In genomic region chr7:16345979-16346958, GRCh38 we compare ENCODE assay signal across 10 cellular contexts.
DNase-seq lines count a peak whose midpoint lies in the region; TF ChIP-seq lines count a peak whose summit lies in the region.
"Had no signal": no experiment of that assay in that cellular context is flagged by ENCODE, and none has a peak within 500 bp of the region (broad histone marks: within the 10 kb centered on the region; RNA-seq: fewer than 3 reads in every experiment).

No MANE protein-coding gene starts in this region.

- no peak overlapping the region for H3K4me3 Mint-ChIP-seq in activated CD4-positive, alpha-beta T cell treated with anti-CD3 and anti-CD28 coated beads, Interleukin-2, amount 10 ng/mL, durations not matched to agents 7 days and 5 days

- CTCF ChIA-PET in activated CD4-positive, alpha-beta T cell treated with anti-CD3 and anti-CD28 coated beads, Interleukin-2, amount 10 ng/mL, durations not matched to agents 7 days and 5 days (lab: Charles Lee), result no interaction called here

- no peaks in the 10 kb centered on the region for H3K27me3 Mint-ChIP-seq in activated CD4-positive, alpha-beta T cell treated with anti-CD3 and anti-CD28 coated beads, Interleukin-2, amount 10 ng/mL, durations not matched to agents 7 days and 5 days

- POLR2A ChIA-PET in activated CD4-positive, alpha-beta T cell treated with anti-CD3 and anti-CD28 coated beads, Interleukin-2, amount 10 ng/mL, durations not matched to agents 7 days and 5 days (lab: Charles Lee), result no interaction called here

- no peak for TF ChIP-seq CTCF in HFF-Myc (IDR thresholded peaks at IDR 0.05; ENCODE audit: low read depth, low read length, missing control alignments)

- H3K27ac Mint-ChIP-seq in activated CD4-positive, alpha-beta T cell treated with anti-CD3 and anti-CD28 coated beads, Interleukin-2, amount 10 ng/mL, durations not matched to agents 7 days and 5 days, result no peak overlapping the region

- H3K4me3 ChIP-seq in HFF-Myc (replicated peaks; ENCODE audit: low read depth, low read length), result no peak overlapping the region

- DNase-seq in EH (ENCODE audit: low read depth) (peak; percentile 83), HFF-Myc (ENCODE audit: extremely low read depth, low read depth) (peak; percentile 43), OCI-M1 (lab: John Stamatoyannopoulos, UW) (peak; percentile 80), iris pigment epithelial cell (ENCODE audit: low read depth) (peak; percentile 88), midbrain (lab: John Stamatoyannopoulos, UW) (no peak), NCI-H69 (lab: John Stamatoyannopoulos, UW) (no peak)
- DNase-seq in activated CD4-positive, alpha-beta T cell treated with anti-CD3 and anti-CD28 coated beads, Interleukin-2, amount 10 ng/mL, durations not matched to agents 7 days and 5 days, result no peak
- DNase-seq in NK-92 treated with Interleukin-12 subunit alpha and Interleukin-12 subunit beta, amount 100 ng/mL, for 24 hours (lab: John Stamatoyannopoulos, UW), result no peak
- DNase-seq: aorta, NCI-H510A treated with DMSO at 0.1 percent for 48 hours had no signal

- H3K9me3 Mint-ChIP-seq in activated CD4-positive, alpha-beta T cell treated with anti-CD3 and anti-CD28 coated beads, Interleukin-2, amount 10 ng/mL, durations not matched to agents 7 days and 5 days, result peaks cover 20% of the 10 kb centered on the region

- no peaks in the 10 kb centered on the region for H3K4me1 Mint-ChIP-seq in activated CD4-positive, alpha-beta T cell treated with anti-CD3 and anti-CD28 coated beads, Interleukin-2, amount 10 ng/mL, durations not matched to agents 7 days and 5 days

- no peaks in the 10 kb centered on the region for H3K36me3 Mint-ChIP-seq in activated CD4-positive, alpha-beta T cell treated with anti-CD3 and anti-CD28 coated beads, Interleukin-2, amount 10 ng/mL, durations not matched to agents 7 days and 5 days (ENCODE audit: low read depth)

Comparison
In these comparisons a context has a peak if more than half of its experiments do, and no peak if none do; other contexts are left out.
1. DNase-seq: peak in EH (single experiment), HFF-Myc (single experiment), OCI-M1 (single experiment) and iris pigment epithelial cell (single experiment); none in activated CD4-positive, alpha-beta T cell treated with anti-CD3 and anti-CD28 coated beads, Interleukin-2, amount 10 ng/mL, durations not matched to agents 7 days and 5 days (single experiment), NK-92 treated with Interleukin-12 subunit alpha and Interleukin-12 subunit beta, amount 100 ng/mL, for 24 hours (single experiment), midbrain (single experiment) and NCI-H69 (single experiment).